11 cellular contexts compared by ENCODE assay signal in genomic region chr13:95457294-95457693, GRCh38.
DNase-seq lines count a peak whose midpoint lies in the region; ATAC-seq, FAIRE-seq and TF ChIP-seq lines count a peak whose summit lies in the region.
"Had no signal": no experiment of that assay in that cellular context is flagged by ENCODE, and none has a peak within 500 bp of the region (broad histone marks: within the 10 kb centered on the region; RNA-seq: fewer than 3 reads in every experiment).

No MANE protein-coding gene starts in this region.

- WGBS in GM12878 (ENCODE audit: insufficient coverage, insufficient replicate concordance, low lambda C conversion rate, missing lambda C conversion rate), result 1% methylated on average over 4 of the region's 4 CpGs
- WGBS in testis, 2 donors, result 52 to 70% methylated on average over 4 of the region's 4 CpGs

- peaks cover 14% of the 10 kb centered on the region for H3K9me3 Mint-ChIP-seq in MCF 10A (ENCODE audit: unreplicated experiment)

- SMC1A ChIA-PET in GM12878 (lab: Charles Lee; ENCODE audit: uncharacterized antibody, unreplicated experiment), result no interaction called here

- H3K27ac ChIP-seq in GM12878 (ENCODE audit: control insufficient read depth, insufficient read depth), result peak overlapping the region; percentile 54
- H3K27ac ChIP-seq in testis, result no peak overlapping the region
- H3K27ac ChIP-seq: sigmoid colon had no signal

- no peak for TF ChIP-seq POLR2A in GM12878 (IDR thresholded peaks at IDR 0.05; ENCODE audit: low read depth, low read length)
- TF ChIP-seq POLR2A in testis (IDR thresholded peaks at IDR 0.05), result no peak

- peak; percentile 89 for DNase-seq in GM12878 (ENCODE audit: low read depth, low spot score)
- no peak for DNase-seq in testis
- no peak for DNase-seq in AG08396 (ENCODE audit: low spot score)
- DNase-seq in NCI-H1436 treated with DMSO at 0.1 percent for 48 hours (lab: John Stamatoyannopoulos, UW), result no peak
- no peak for DNase-seq in MCF 10A (ENCODE audit: unreplicated experiment)
- DNase-seq: sigmoid colon; stimulated activated naive CD4-positive, alpha-beta T cell had no signal

- no peaks in the 10 kb centered on the region for H3K36me3 Mint-ChIP-seq in MCF 10A (ENCODE audit: insufficient read depth, unreplicated experiment)

- H3K4me1 Mint-ChIP-seq in MCF 10A (ENCODE audit: insufficient read depth, unreplicated experiment), result no peaks in the 10 kb centered on the region

- no peaks in the 10 kb centered on the region for H3K79me2 ChIP-seq in GM12878 (ENCODE audit: control insufficient read depth, insufficient read depth, low read length)

- RAD21 ChIA-PET in GM12878 (lab: Charles Lee; ENCODE audit: unreplicated experiment), result interaction anchor here (1.5 kb wide), 1 partner anchor 268 kb away, joined by 4 read pairs; no protein-coding TSS in a partner anchor

- H3K9me3 ChIP-seq in GM12878 (replicated peaks; ENCODE audit: control insufficient read depth, insufficient read depth, low read length) (peaks cover 11% of the 10 kb centered on the region; the same call in 2 of the 3 replicates), testis (no peaks in the 10 kb centered on the region)

- in situ Hi-C loops in GM12878 (cut with MboI), result no loop called here

- POLR2A ChIA-PET in GM12878 (lab: Charles Lee), result interaction anchor here (0.6 kb wide), 1 partner anchor 71 kb away, joined by 7 read pairs; no protein-coding TSS in a partner anchor
- POLR2A ChIA-PET in MCF 10A (lab: Yijun Ruan, JAX), result no interaction called here

- peak overlapping the region; percentile 88 for H3K4me2 ChIP-seq in GM12878 (ENCODE audit: control insufficient read depth, insufficient read depth)

- H3K27me3 ChIP-seq in GM12878 (replicated peaks in 1 of 2; ENCODE audit: control insufficient read depth in 2 of 2, insufficient read depth in 2 of 2, low read length in 1 of 2) (no peaks in the 10 kb centered on the region), testis (no peaks in the 10 kb centered on the region)
- H3K27me3 ChIP-seq: sigmoid colon had no signal

- TF ChIP-seq EP300 in GM12878 (IDR thresholded peaks at IDR 0.05; ENCODE audit: borderline replicate concordance in 1 of 2, control insufficient read depth in 1 of 2, low read depth in 2 of 2, low read length in 2 of 2), result no peak

- H2AFZ ChIP-seq in GM12878 (ENCODE audit: control insufficient read depth, low read depth, low read length), result no peak overlapping the region

- intact Hi-C loops in GM12878 (cut with micrococcal nuclease; ENCODE audit: unreplicated experiment) (no loop called here), testis (cut with DNase I; ENCODE audit: low total_unique reads) (no loop called here), MCF 10A (cut with micrococcal nuclease) (no loop called here)

- H3K36me3 ChIP-seq in GM12878 (ENCODE audit: control insufficient read depth in 2 of 2, insufficient read depth in 2 of 2, low read length in 1 of 2) (no peaks in the 10 kb centered on the region), testis (ENCODE audit: low read depth, missing control alignments) (no peaks in the 10 kb centered on the region)
- H3K36me3 ChIP-seq: sigmoid colon had no signal

- H3K4me1 ChIP-seq in GM12878 (ENCODE audit: control insufficient read depth, insufficient read depth, low read length), result peaks cover 20% of the 10 kb centered on the region
- H3K4me1 ChIP-seq in testis, result no peaks in the 10 kb centered on the region
- H3K4me1 ChIP-seq: sigmoid colon had no signal

- H4K20me1 ChIP-seq in GM12878 (ENCODE audit: control insufficient read depth, insufficient read depth), result no peaks in the 10 kb centered on the region

- no peak for TF ChIP-seq RAD21 in GM12878 (IDR thresholded peaks at IDR 0.05; ENCODE audit: insufficient read depth, low read depth, low read length)

- TF ChIP-seq CTCF in GM12878 (IDR thresholded peaks at IDR 0.05 in 2 of 3, conservative IDR thresholded peaks at IDR 0.05 in 1 of 3; ENCODE audit: control insufficient read depth in 2 of 3, extremely low read depth in 1 of 3, insufficient read depth in 1 of 3, low read depth in 3 of 3, low read length in 3 of 3), result no peak
- TF ChIP-seq CTCF in testis (IDR thresholded peaks at IDR 0.05), result no peak
- no peak for TF ChIP-seq CTCF in MCF 10A (IDR thresholded peaks at IDR 0.05; ENCODE audit: unreplicated experiment)

- no peak overlapping the region for H3K27ac Mint-ChIP-seq in MCF 10A (ENCODE audit: low read depth, unreplicated experiment)

- no peak overlapping the region for H3K9ac ChIP-seq in GM12878 (ENCODE audit: control insufficient read depth, insufficient read depth, low read length)

- FAIRE-seq in GM12878 (lab: Jason Lieb, UNC), result peak; percentile 84
- FAIRE-seq: islet of Langerhans had no signal

- CTCF ChIA-PET in GM12878 (lab: Yijun Ruan, JAX), result no interaction called here
- CTCF ChIA-PET in MCF 10A (lab: Yijun Ruan, JAX), result interaction anchor here (0.8 to 1.6 kb wide), 4 partner anchors 10 to 376 kb away, joined by 3 to 7 read pairs (median 3); no protein-coding TSS in a partner anchor

- BruUV-seq in GM12878 (replicated peaks; lab: Mats Ljungman, UMichigan) (no TSS peak), MCF 10A (replicated peaks; lab: Mats Ljungman, UMichigan) (no TSS peak)

- H3K27me3 Mint-ChIP-seq in MCF 10A (ENCODE audit: insufficient read depth, unreplicated experiment), result no peaks in the 10 kb centered on the region

- ATAC-seq in GM18511 (IDR thresholded peaks at IDR 0.05; ENCODE audit: unreplicated experiment), result peak; percentile 100
- ATAC-seq in GM19468 (IDR thresholded peaks at IDR 0.05; ENCODE audit: extremely low read depth, unreplicated experiment), result peak; percentile 97
- ATAC-seq in HG03095 (IDR thresholded peaks at IDR 0.05; ENCODE audit: unreplicated experiment), result peak; percentile 100
- peak; percentile 98 for ATAC-seq in GM12878

- H3K4me3 ChIP-seq in GM12878 (peak overlapping the region; percentile 47; the same call in 1 of the 2 replicates), testis (no peak overlapping the region)
- H3K4me3 ChIP-seq: sigmoid colon had no signal

- H3K4me3 Mint-ChIP-seq in MCF 10A (ENCODE audit: unreplicated experiment), result no peak overlapping the region

TF ChIP-seq in GM12878, 131 proteins besides CTCF, POLR2A, EP300 and RAD21 (continues in another document):
- TF ChIP-seq BCL11A (IDR thresholded peaks at IDR 0.05; ENCODE audit: low read depth, low read length) (peak; percentile 48; the same call in 1 of the 2 replicates), BHLHE40 (IDR thresholded peaks at IDR 0.05; ENCODE audit: borderline replicate concordance in 1 of 2, low read depth in 2 of 2, low read length in 1 of 2) (no peak), TCF12 (IDR thresholded peaks at IDR 0.05; ENCODE audit: low read depth, low read length) (0 out of 2 replicates have a peak, but pooled peaks have one; percentile 27), TCF3 (IDR thresholded peaks at IDR 0.05; ENCODE audit: borderline replicate concordance, insufficient read depth, low read depth, low read length) (0 out of 2 replicates have a peak, but pooled peaks have one; percentile 28), POU2F2 (IDR thresholded peaks at IDR 0.05; ENCODE audit: borderline replicate concordance, low read depth, low read length) (peak; percentile 92; the same call in 2 of the 3 replicates), ZNF207 (IDR thresholded peaks at IDR 0.05; ENCODE audit: borderline replicate concordance) (no peak), NFIC (IDR thresholded peaks at IDR 0.05; ENCODE audit: low read depth, low read length) (peak; percentile 54; the same call in 1 of the 2 replicates), ZBTB11 (CRISPR knock-in tag; IDR thresholded peaks at IDR 0.05) (no peak), MLLT1 (IDR thresholded peaks at IDR 0.05) (0 out of 2 replicates have a peak, but pooled peaks have one; percentile 32), IKZF2 (IDR thresholded peaks at IDR 0.05) (peak; percentile 55 to 58; a peak in 2 of 4 replicates), ZNF217 (IDR thresholded peaks at IDR 0.05) (no peak), CBX5 (IDR thresholded peaks at IDR 0.05; ENCODE audit: low read depth) (peak; percentile 61; the same call in 1 of the 2 replicates), CREB1 (IDR thresholded peaks at IDR 0.05; ENCODE audit: low read depth) (0 out of 2 replicates have a peak, but pooled peaks have one; percentile 32), ZNF24 (IDR thresholded peaks at IDR 0.05) (no peak), IKZF1 (conservative IDR thresholded peaks at IDR 0.05) (0 out of 2 replicates have a peak, but pooled peaks have one; percentile 24)
